In genomic region chr3:54222318-54222717, GRCh38 we compare ENCODE assay signal across 25 cellular contexts.
"Had no signal": no experiment of that assay in that cellular context is flagged by ENCODE, and none has a peak within 500 bp of the region (broad histone marks: within the 10 kb centered on the region; RNA-seq: fewer than 3 reads in every experiment).

No MANE protein-coding gene starts in this region.

- H3K27me3 ChIP-seq: ascending aorta, dorsolateral prefrontal cortex, gastrocnemius medialis, neutrophil, testis, transverse colon had no signal

- H3K4me1 ChIP-seq: ascending aorta, left ventricle myocardium inferior, testis had no signal

- H3K27ac ChIP-seq: ascending aorta, coronary artery, dorsolateral prefrontal cortex, gastrocnemius medialis, left ventricle myocardium inferior, neutrophil, skin epidermis, testis had no signal

- ATAC-seq: gastrocnemius medialis; sciatic nerve; stimulated activated naive CD8-positive, alpha-beta T cell treated with anti-CD3 and anti-CD28 coated beads, Interleukin-15, Interleukin-2, amounts not matched to agents 100 U/mL and 50 U/mL, for 24 hours had no signal

- FAIRE-seq: islet of Langerhans had no signal

- H3K9me3 ChIP-seq: ascending aorta, gastrocnemius medialis, left ventricle myocardium inferior, neutrophil, testis, transverse colon had no signal

- DNase-seq: activated CD4-positive, alpha-beta memory T cell treated with anti-CD3 and anti-CD28 coated beads for 36 hours; activated CD4-positive, alpha-beta T cell treated with anti-CD3 and anti-CD28 coated beads, Interleukin-2, amount 10 ng/mL, durations not matched to agents 24 days and 14 days; activated CD4-positive, CD25-positive, alpha-beta regulatory T cell treated with anti-CD3 and anti-CD28 coated beads, Interleukin-2, amount 50 U/mL, for 72 hours; activated CD8-positive, alpha-beta memory T cell treated with anti-CD3 and anti-CD28 coated beads, Interleukin-2, amount 50 U/mL, for 4 hours; activated effector memory CD4-positive, alpha-beta T cell treated with anti-CD3 and anti-CD28 coated beads, Interleukin-2, amount 50 U/mL, for 16 hours; activated naive CD4-positive, alpha-beta T cell treated with anti-CD3 and anti-CD28 coated beads, Interleukin-2, amount 10 ng/mL, durations not matched to agents 7 days and 5 days; activated naive CD8-positive, alpha-beta T cell treated with anti-CD3 and anti-CD28 coated beads, Interleukin-2, amount 10 ng/mL, durations not matched to agents 7 days and 5 days; activated T-cell treated with anti-CD3 and anti-CD28 coated beads, Interleukin-2, amount 50 U/mL, for 1 hour; dorsolateral prefrontal cortex; effector memory CD4-positive, alpha-beta T cell; gastrocnemius medialis; glutamatergic neuron; left ventricle myocardium inferior; stimulated activated CD4-positive, alpha-beta T cell treated with anti-CD3 and anti-CD28 coated beads, Interleukin-12 subunit alpha, Interleukin-12 subunit beta, amount 100 ng/mL, for 4 hours; stimulated activated CD4-positive, alpha-beta T cell treated with anti-CD3 and anti-CD28 coated beads, Interleukin-4, amount 100 ng/mL, for 1 hour; stimulated activated naive CD8-positive, alpha-beta T cell treated with anti-CD3 and anti-CD28 coated beads, Interleukin-15, Interleukin-2, amounts not matched to agents 100 U/mL and 50 U/mL, for 24 hours; T1000; testis; transverse colon had no signal

- H3K36me3 ChIP-seq: ascending aorta, gastrocnemius medialis, left ventricle myocardium inferior, neutrophil, transverse colon had no signal

- H3K4me3 ChIP-seq: ascending aorta, coronary artery, dorsolateral prefrontal cortex, gastrocnemius medialis, left ventricle myocardium inferior, skin epidermis, testis, transverse colon had no signal
